ENCODE assay signal across 10 cellular contexts in genomic region chr3:49686769-49687418, GRCh38. TPM values are rescaled to one million over a fixed set of nuclear protein-coding genes. Genes with fewer than 3 reads are reported as not detected.
DNase-seq lines count a peak whose midpoint lies in the region; ATAC-seq and TF ChIP-seq lines count a peak whose summit lies in the region.
"Not testable (repeated sequence)": the region's sequence is repeated elsewhere in the genome, so short reads cannot be mapped to it uniquely, and the experiment has no call there.
"Had no signal": no experiment of that assay in that cellular context is flagged by ENCODE, and none has a peak within 500 bp of the region (broad histone marks: within the 10 kb centered on the region; RNA-seq: fewer than 3 reads in every experiment).

No MANE protein-coding gene starts in this region.

- H3K36me3 Mint-ChIP-seq in CD4-positive, alpha-beta memory T cell = peaks cover 0 to 27% of the 10 kb centered on the region in 2 donors
- peaks cover 49% of the 10 kb centered on the region for H3K36me3 Mint-ChIP-seq in activated T-cell treated with anti-CD3 and anti-CD28 coated beads, Interleukin-2, amount 50 U/mL, for 24 hours (ENCODE audit: low read depth)

- H3K4me1 ChIP-seq in CD4-positive, alpha-beta memory T cell (ENCODE audit: insufficient read depth, low read length) = peaks cover 27% of the 10 kb centered on the region
- H3K4me1 ChIP-seq in gastroesophageal sphincter = peaks cover 0 to 47% (median 23%) of the 10 kb centered on the region in 3 donors
- peaks cover 8 to 33% (median 26%) of the 10 kb centered on the region in 4 donors for H3K4me1 ChIP-seq in liver (ENCODE audit: control insufficient read depth in 4 of 4, insufficient read depth in 4 of 4, low read length in 3 of 4)
- not testable (repeated sequence) for H3K4me1 ChIP-seq in rectal smooth muscle tissue (ENCODE audit: control insufficient read depth, insufficient read depth, low read length)
- peaks cover 26 to 51% (median 48%) of the 10 kb centered on the region in 4 donors for H3K4me1 ChIP-seq in stomach

- CTCF ChIA-PET in CD4-positive, alpha-beta memory T cell (lab: Charles Lee; ENCODE audit: partially characterized antibody) = not testable (repeated sequence)

- TF ChIP-seq EP300 in gastroesophageal sphincter (IDR thresholded peaks at IDR 0.05); stomach (IDR thresholded peaks at IDR 0.05): not testable (repeated sequence)

- H3K9ac ChIP-seq in liver (ENCODE audit: low read depth in 1 of 2, low read length in 2 of 2); rectal smooth muscle tissue (ENCODE audit: low read length): not testable (repeated sequence)

- H3K27me3 Mint-ChIP-seq in CD4-positive, alpha-beta memory T cell; activated T-cell treated with anti-CD3 and anti-CD28 coated beads, Interleukin-2, amount 50 U/mL, for 24 hours: not testable (repeated sequence)

- peak overlapping the region in 7 of 8 donors; percentile 45 to 98 (median 64) for H3K4me3 Mint-ChIP-seq in CD4-positive, alpha-beta memory T cell
- peak overlapping the region; percentile 15 for H3K4me3 Mint-ChIP-seq in activated T-cell treated with anti-CD3 and anti-CD28 coated beads, Interleukin-2, amount 50 U/mL, for 24 hours

- TF ChIP-seq RAD21 in liver (IDR thresholded peaks at IDR 0.05) = not testable (repeated sequence)

- ATAC-seq in gastroesophageal sphincter = peak; percentile 23

- H3K27me3 ChIP-seq in CD4-positive, alpha-beta memory T cell (ENCODE audit: insufficient read depth, low read length); liver (ENCODE audit: control insufficient read depth in 4 of 4, insufficient read depth in 4 of 4, low read length in 3 of 4); rectal smooth muscle tissue (ENCODE audit: control insufficient read depth, insufficient read depth, low read length): not testable (repeated sequence)
- H3K27me3 ChIP-seq in gastroesophageal sphincter = peaks cover 25% of the 10 kb centered on the region
- H3K27me3 ChIP-seq in stomach = peaks cover 0 to 22% (median 0%) of the 10 kb centered on the region in 3 donors

- POLR2A ChIA-PET in CD4-positive, alpha-beta memory T cell (lab: Charles Lee; ENCODE audit: partially characterized antibody) = not testable (repeated sequence)

- not testable (repeated sequence) for H3K9me3 Mint-ChIP-seq in CD4-positive, alpha-beta memory T cell; activated T-cell treated with anti-CD3 and anti-CD28 coated beads, Interleukin-2, amount 50 U/mL, for 24 hours

- not testable (repeated sequence) for H3K9me3 ChIP-seq in CD4-positive, alpha-beta memory T cell (ENCODE audit: control insufficient read depth in 1 of 2, low read length in 2 of 2); gastroesophageal sphincter; liver (ENCODE audit: control insufficient read depth in 4 of 4, low read length in 3 of 4); stomach

- WGBS in gastroesophageal sphincter (ENCODE audit: low coverage in 1 of 2), 2 donors = no CpG with 5 or more reads among the region's 43 CpGs
- WGBS in liver = 23% methylated on average over 43 of the region's 43 CpGs
- 7 to 10% (median 9%) methylated on average over 29 to 43 of the region's 43 CpGs; no CpG with 5 or more reads in 1 of the 5 donors for WGBS in stomach, 5 donors

- not testable (repeated sequence) for H3K4me3 ChIP-seq in CD4-positive, alpha-beta memory T cell (ENCODE audit: low read length in 2 of 2)
- H3K4me3 ChIP-seq in cardiac fibroblast (replicated peaks in 1 of 2; ENCODE audit: low read depth in 2 of 2, low read length in 2 of 2) (peak overlapping the region; percentile 11 to 34), gastroesophageal sphincter (peak overlapping the region in 1 of 2 donors; percentile 28), liver (ENCODE audit: low read depth in 1 of 3, low read length in 3 of 3) (peak overlapping the region in 2 of 3 donors; percentile 21 to 92), rectal smooth muscle tissue (ENCODE audit: low read length) (peak overlapping the region; percentile 41), stomach (peak overlapping the region; percentile 31 to 55 (median 36))

- H3K36me3 ChIP-seq in CD4-positive, alpha-beta memory T cell (ENCODE audit: insufficient read depth, low read length) = peaks cover 21% of the 10 kb centered on the region
- peaks cover 0 to 36% of the 10 kb centered on the region in 2 donors for H3K36me3 ChIP-seq in gastroesophageal sphincter
- H3K36me3 ChIP-seq in liver (ENCODE audit: control insufficient read depth in 4 of 4, insufficient read depth in 3 of 4, low read depth in 1 of 4, low read length in 3 of 4) = peaks cover 14 to 26% (median 23%) of the 10 kb centered on the region in 4 donors
- peaks cover 20% of the 10 kb centered on the region for H3K36me3 ChIP-seq in rectal smooth muscle tissue (ENCODE audit: control insufficient read depth, insufficient read depth, low read length)
- H3K36me3 ChIP-seq in stomach = peaks cover 21 to 33% (median 30%) of the 10 kb centered on the region in 4 donors

- not testable (repeated sequence) for H3K27ac ChIP-seq in CD4-positive, alpha-beta memory T cell (ENCODE audit: low read depth, low read length); gastroesophageal sphincter; rectal smooth muscle tissue (ENCODE audit: low read depth, low read length)
- peak overlapping the region in 1 of 2 donors; percentile 88 for H3K27ac ChIP-seq in liver (ENCODE audit: low read depth in 1 of 2, low read length in 2 of 2)
- peak overlapping the region in 2 of 5 donors; percentile 4 to 39 for H3K27ac ChIP-seq in stomach

- peak; percentile 16 to 60 (median 22) for DNase-seq in CD4-positive, alpha-beta memory T cell
- peak; percentile 32 for DNase-seq in SK-MEL-5 (ENCODE audit: low read depth, low spot score)
- peak; percentile 71 for DNase-seq in activated T-cell treated with anti-CD3 and anti-CD28 coated beads, Interleukin-2, amount 50 U/mL, for 24 hours
- DNase-seq in cardiac fibroblast (ENCODE audit: low read depth in 2 of 2) = peak; percentile 39 to 70
- peak; percentile 80 for DNase-seq in stomach

- in situ Hi-C loops in SK-MEL-5 (cut with HindIII; ENCODE audit: low pct_unique_long_range_greater_than_20kb, low sequenced_read_pairs) = not testable (repeated sequence)

- peaks cover 14 to 40% (median 26%) of the 10 kb centered on the region in 4 donors for H3K4me1 Mint-ChIP-seq in CD4-positive, alpha-beta memory T cell
- peaks cover 41% of the 10 kb centered on the region for H3K4me1 Mint-ChIP-seq in activated T-cell treated with anti-CD3 and anti-CD28 coated beads, Interleukin-2, amount 50 U/mL, for 24 hours (ENCODE audit: low read depth)

- not testable (repeated sequence) for TF ChIP-seq CTCF in cardiac fibroblast (IDR thresholded peaks at IDR 0.05; ENCODE audit: low read depth, low read length); gastroesophageal sphincter (IDR thresholded peaks at IDR 0.05); liver (IDR thresholded peaks at IDR 0.05; ENCODE audit: low read depth, low read length, missing input control); stomach (IDR thresholded peaks at IDR 0.05)

- not testable (repeated sequence) for TF ChIP-seq POLR2A in gastroesophageal sphincter (IDR thresholded peaks at IDR 0.05); stomach (IDR thresholded peaks at IDR 0.05)

- H3K27ac Mint-ChIP-seq in CD4-positive, alpha-beta memory T cell = peak overlapping the region in 3 of 7 donors; percentile 32 to 53 (median 46)
- H3K27ac Mint-ChIP-seq in activated T-cell treated with anti-CD3 and anti-CD28 coated beads, Interleukin-2, amount 50 U/mL, for 24 hours = peak overlapping the region; percentile 18

- intact Hi-C loops in CD4-positive, alpha-beta memory T cell (cut with micrococcal nuclease); stomach (cut with DNase I; ENCODE audit: low total_unique reads): not testable (repeated sequence)

RNA-seq across cellular contexts. Expression of gene MST1, which starts 2.4 kb away (rescaled TPM):
- total RNA-seq in CD4-positive, alpha-beta memory T cell = 10 to 100 TPM in 1 of 2 experiments, 1 to 10 TPM in 1; 6.3 to 10.2 TPM
- polyA plus RNA-seq in CD4-positive, alpha-beta memory T cell = under 1 TPM in 1 of 2 donors, not detected in 1; 0.94 TPM
- 4.3 and 5.4 TPM in 2 replicates for total RNA-seq in SK-MEL-5 (2014; rRNA removed; shearing (Covaris generic))
- 1.4 and 2.9 TPM in 2 replicates for polyA plus RNA-seq in SK-MEL-5 (2015; cell fraction: cytosol; rRNA removed)
- 169 and 191 TPM in 2 replicates for polyA plus RNA-seq in SK-MEL-5 (2015; cell fraction: nucleus; rRNA removed)
- total RNA-seq in gastroesophageal sphincter (1 to 10 TPM in 3 of 4 donors, under 1 TPM in 1; 0.89 to 7.3 (median 4.4) TPM), liver (100 to 1,000 TPM; 262 to 551 TPM), stomach (100 to 1,000 TPM in 2 of 5 donors, 10 to 100 TPM in 2, 1 to 10 TPM in 1; 6.7 to 172 (median 14.9) TPM)
- polyA plus RNA-seq in liver (100 to 1,000 TPM; 509 to 634 TPM), stomach (10 to 100 TPM; 18.9 to 36.9 (median 20.5) TPM)

RNA-seq across cellular contexts. Expression of gene RNF123, which starts 2.5 kb away (rescaled TPM):
- total RNA-seq in CD4-positive, alpha-beta memory T cell = 10 to 100 TPM; 69.7 to 74.7 TPM
- polyA plus RNA-seq in CD4-positive, alpha-beta memory T cell = 10 to 100 TPM in 1 of 2 donors, 1 to 10 TPM in 1; 3.1 to 25.0 TPM
- total RNA-seq in SK-MEL-5 (2014; rRNA removed; shearing (Covaris generic)) = 33.5 and 34.2 TPM in 2 replicates
- 76.9 and 94.6 TPM in 2 replicates for polyA plus RNA-seq in SK-MEL-5 (2015; cell fraction: cytosol; rRNA removed)
- 152 and 186 TPM in 2 replicates for polyA plus RNA-seq in SK-MEL-5 (2015; cell fraction: nucleus; rRNA removed)
- total RNA-seq in gastroesophageal sphincter = 10 to 100 TPM; 18.5 to 31.2 (median 21.8) TPM
- total RNA-seq in liver = 100 to 1,000 TPM in 1 of 2 donors, 10 to 100 TPM in 1; 44.0 to 104 TPM
- polyA plus RNA-seq in liver = 10 to 100 TPM; 34.3 to 36.4 TPM
- total RNA-seq in stomach = 10 to 100 TPM; 19.6 to 75.4 (median 33.3) TPM
- 10 to 100 TPM; 18.1 to 22.8 (median 22.0) TPM for polyA plus RNA-seq in stomach

RNA-seq across cellular contexts. Expression of gene APEH, which starts 12.7 kb away (rescaled TPM):
- total RNA-seq in CD4-positive, alpha-beta memory T cell = 100 to 1,000 TPM; 130 to 136 TPM
- polyA plus RNA-seq in CD4-positive, alpha-beta memory T cell = 100 to 1,000 TPM; 100 to 140 TPM
- 231 and 246 TPM in 2 replicates for total RNA-seq in SK-MEL-5 (2014; rRNA removed; shearing (Covaris generic))
- polyA plus RNA-seq in SK-MEL-5 (2015; cell fraction: cytosol; rRNA removed) = 225 and 264 TPM in 2 replicates
- polyA plus RNA-seq in SK-MEL-5 (2015; cell fraction: nucleus; rRNA removed) = 319 and 330 TPM in 2 replicates
- 10 to 100 TPM; 61.4 to 80.2 (median 71.5) TPM for total RNA-seq in gastroesophageal sphincter
- 10 to 100 TPM; 91.3 to 94.1 TPM for total RNA-seq in liver
- 10 to 100 TPM; 65.1 to 83.8 TPM for polyA plus RNA-seq in liver
- total RNA-seq in stomach = 100 to 1,000 TPM in 1 of 5 donors, 10 to 100 TPM in 4; 23.9 to 104 (median 49.4) TPM
- polyA plus RNA-seq in stomach = 10 to 100 TPM; 40.3 to 69.7 (median 46.0) TPM

RNA-seq across cellular contexts. Expression of gene AMIGO3, which starts 32.6 kb away (rescaled TPM):
- not detected for total RNA-seq in CD4-positive, alpha-beta memory T cell
- polyA plus RNA-seq in CD4-positive, alpha-beta memory T cell = not detected
- 0.32 and 0.34 TPM in 2 replicates for total RNA-seq in SK-MEL-5 (2014; rRNA removed; shearing (Covaris generic))
- polyA plus RNA-seq in SK-MEL-5 (2015; cell fraction: cytosol; rRNA removed) = 1.1 and 2.0 TPM in 2 replicates
- 6.6 and 13.3 TPM in 2 replicates for polyA plus RNA-seq in SK-MEL-5 (2015; cell fraction: nucleus; rRNA removed)
- under 1 TPM in 2 of 4 donors, not detected in 2; 0.27 to 0.31 TPM for total RNA-seq in gastroesophageal sphincter
- total RNA-seq in liver = not detected
- polyA plus RNA-seq in liver = 1 to 10 TPM in 1 of 2 donors, under 1 TPM in 1; 0.11 to 1.1 TPM
- total RNA-seq in stomach = 1 to 10 TPM in 1 of 5 donors, not detected in 4; 1.3 TPM
- under 1 TPM; 0.19 to 0.83 (median 0.76) TPM for polyA plus RNA-seq in stomach
- total RNA-seq: H4 had no signal
- polyA plus RNA-seq: CD14-positive monocyte had no signal

RNA-seq across cellular contexts. Expression of gene GMPPB, which starts 36.9 kb away (rescaled TPM):
- total RNA-seq in CD4-positive, alpha-beta memory T cell = 10 to 100 TPM; 59.5 to 61.3 TPM
- 10 to 100 TPM; 22.2 to 24.0 TPM for polyA plus RNA-seq in CD4-positive, alpha-beta memory T cell
- total RNA-seq in SK-MEL-5 (2014; rRNA removed; shearing (Covaris generic)) = 24.3 and 24.6 TPM in 2 replicates
- polyA plus RNA-seq in SK-MEL-5 (2015; cell fraction: cytosol; rRNA removed) = 22.7 and 24.4 TPM in 2 replicates
- 47.2 and 55.8 TPM in 2 replicates for polyA plus RNA-seq in SK-MEL-5 (2015; cell fraction: nucleus; rRNA removed)
- total RNA-seq in gastroesophageal sphincter (10 to 100 TPM; 15.6 to 20.5 (median 17.3) TPM), liver (10 to 100 TPM; 12.6 to 57.7 TPM), stomach (10 to 100 TPM; 26.3 to 81.7 (median 39.3) TPM)
- polyA plus RNA-seq in liver (10 to 100 TPM; 13.4 to 57.8 TPM), stomach (10 to 100 TPM; 14.4 to 33.6 (median 27.3) TPM)

Comparison
In these comparisons a context has a peak if more than half of its experiments do, and no peak if none do; other contexts are left out.
1. DNase-seq: peak in every context shown above with its lines; median percentile 80 in stomach; 71 in activated T-cell treated with anti-CD3 and anti-CD28 coated beads, Interleukin-2, amount 50 U/mL, for 24 hours; 54 in cardiac fibroblast; 32 in SK-MEL-5; 22 in CD4-positive, alpha-beta memory T cell.